23 cellular contexts compared by ENCODE assay signal in the genomic region with DNA sequence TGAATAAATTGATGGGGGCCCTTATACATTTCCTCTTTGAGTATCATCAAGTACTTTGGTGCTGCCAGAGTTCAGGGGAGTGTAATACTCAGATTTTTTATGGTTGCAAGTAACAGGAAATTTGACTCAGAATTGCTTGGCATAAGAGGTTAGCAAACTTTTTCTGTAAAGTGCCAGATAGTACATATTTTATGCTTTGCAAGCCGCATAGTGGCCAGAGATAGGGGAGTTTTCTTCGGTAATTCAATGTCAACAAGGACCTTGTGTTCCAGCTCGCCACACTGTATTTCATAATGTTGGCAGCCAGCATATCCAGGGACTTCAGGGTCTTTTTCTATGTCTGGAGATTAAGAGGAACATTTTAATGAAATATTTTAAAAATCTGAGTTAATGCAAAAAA. TPM values are rescaled to one million over a fixed set of nuclear protein-coding genes. Genes with fewer than 3 reads are reported as not detected.
A peak's percentile ranks its signal among the peaks of the same experiment; 100 is the strongest.
DNase-seq lines count a peak whose midpoint lies in the region; TF ChIP-seq lines count a peak whose summit lies in the region.
"Had no signal": no experiment of that assay in that cellular context is flagged by ENCODE, and none has a peak within 500 bp of the region (broad histone marks: within the 10 kb centered on the region; RNA-seq: fewer than 3 reads in every experiment).

No MANE protein-coding gene starts in this region.

- intact Hi-C loops in testis (cut with DNase I; ENCODE audit: low total_unique reads): no loop called here

- H2AFZ ChIP-seq in Karpas-422 (ENCODE audit: low read length): no peak overlapping the region

- in situ Hi-C loops in astrocyte of the spinal cord (cut with HindIII; ENCODE audit: low sequenced_read_pairs): no loop called here

- no peaks in the 10 kb centered on the region for H3K4me1 ChIP-seq in testis
- no peaks in the 10 kb centered on the region for H3K4me1 ChIP-seq in Karpas-422 (ENCODE audit: low read length)
- H3K4me1 ChIP-seq: gastrocnemius medialis, psoas muscle had no signal

- H3K9me2 ChIP-seq in Karpas-422 (replicated peaks; ENCODE audit: insufficient read depth, low read length): no peaks in the 10 kb centered on the region

- no peak overlapping the region for H3K27ac ChIP-seq in testis
- no peak overlapping the region for H3K27ac ChIP-seq in Karpas-422 (ENCODE audit: low read length)
- H3K27ac ChIP-seq: gastrocnemius medialis, KMS-11, psoas muscle had no signal

- no peak for TF ChIP-seq POLR2A in testis (IDR thresholded peaks at IDR 0.05)

- no peaks in the 10 kb centered on the region for H3K27me3 ChIP-seq in testis
- no peaks in the 10 kb centered on the region for H3K27me3 ChIP-seq in Karpas-422 (ENCODE audit: low read length)
- H3K27me3 ChIP-seq: gastrocnemius medialis had no signal

- H3K4me2 ChIP-seq in Karpas-422 (ENCODE audit: low read depth, low read length, poor library complexity, severe bottlenecking): no peak overlapping the region
- H3K4me2 ChIP-seq: GM23338, KMS-11 had no signal

- no peaks in the 10 kb centered on the region for H3K36me3 ChIP-seq in testis (ENCODE audit: low read depth, missing control alignments)
- no peaks in the 10 kb centered on the region for H3K36me3 ChIP-seq in Karpas-422 (ENCODE audit: insufficient read depth, low read length)
- H3K36me3 ChIP-seq: gastrocnemius medialis had no signal

- H4K20me1 ChIP-seq in Karpas-422 (ENCODE audit: insufficient read depth, low read depth, low read length): no peaks in the 10 kb centered on the region

- H3K9ac ChIP-seq in Karpas-422 (ENCODE audit: low read length): no peak overlapping the region
- H3K9ac ChIP-seq: KMS-11 had no signal

- no peaks in the 10 kb centered on the region for H3K79me2 ChIP-seq in Karpas-422 (ENCODE audit: low read length)

- H3K4me3 ChIP-seq in astrocyte of the spinal cord (ENCODE audit: low read depth, low read length): no peak overlapping the region
- no peak overlapping the region for H3K4me3 ChIP-seq in fibroblast of villous mesenchyme (ENCODE audit: low read depth, low read length)
- H3K4me3 ChIP-seq in testis: no peak overlapping the region
- H3K4me3 ChIP-seq in Karpas-422 (ENCODE audit: low read length): no peak overlapping the region
- H3K4me3 ChIP-seq: gastrocnemius medialis, GM23338, psoas muscle had no signal

- no peak for TF ChIP-seq CTCF in astrocyte of the spinal cord (IDR thresholded peaks at IDR 0.05; ENCODE audit: low read depth, low read length)
- no peak for TF ChIP-seq CTCF in fibroblast of villous mesenchyme (IDR thresholded peaks at IDR 0.05; ENCODE audit: insufficient read depth, low read depth, low read length)
- no peak for TF ChIP-seq CTCF in testis (IDR thresholded peaks at IDR 0.05)

- H3K9me3 ChIP-seq in testis (no peaks in the 10 kb centered on the region), Karpas-422 (ENCODE audit: low read length) (no peaks in the 10 kb centered on the region)
- H3K9me3 ChIP-seq: gastrocnemius medialis, psoas muscle had no signal

- 28 to 45% methylated on average over 3 of the region's 3 CpGs for WGBS in testis, 2 donors

- DNase-seq in HCEC 1CT (peak; percentile 41), astrocyte of the spinal cord (ENCODE audit: low read depth, low spot score) (peak; percentile 59), fibroblast of villous mesenchyme (ENCODE audit: low read depth) (peak; percentile 47), testis (peak; percentile 63), Karpas-422 (no peak), DMS 273 (lab: John Stamatoyannopoulos, UW; ENCODE audit: unreplicated experiment) (no peak)
- no peak for DNase-seq in activated CD4-positive, alpha-beta T cell treated with anti-CD3 and anti-CD28 coated beads, Interleukin-2, amount 50 U/mL, for 4 hours
- DNase-seq: activated CD4-positive, alpha-beta T cell treated with anti-CD3 and anti-CD28 coated beads for 48 hours; activated CD8-positive, alpha-beta memory T cell treated with anti-CD3 and anti-CD28 coated beads, Interleukin-2, amount 50 U/mL, for 4 hours; activated effector memory CD4-positive, alpha-beta T cell treated with anti-CD3 and anti-CD28 coated beads, Interleukin-2, amount 50 U/mL, for 16 hours; AML-193; amygdala; COR-L47; gastrocnemius medialis; kidney glomerular epithelial cell; NCI-H1105; NCI-H2081 treated with DMSO at 0.1 percent for 48 hours; NCI-H526; psoas muscle; stimulated activated CD4-positive, alpha-beta T cell treated with anti-CD3 and anti-CD28 coated beads, Interleukin-12 subunit alpha, Interleukin-12 subunit beta, amount 100 ng/mL, for 4 hours had no signal

RNA-seq across cellular contexts. Expression of a gene that starts 51.0 kb away (rescaled TPM):
- total RNA-seq in fibroblast of villous mesenchyme (under 0.01 and 0.32 TPM in 2 replicates), testis (100 to 1,000 TPM in 1 of 2 donors, 10 to 100 TPM in 1; 61.5 to 118 TPM)
- 266 TPM for polyA plus RNA-seq in testis (ENCODE audit: insufficient read depth, low read depth, low replicate concordance)
- not detected in 2 replicates for total RNA-seq in Karpas-422 (2014; rRNA removed; shearing (Covaris generic); ENCODE audit: low replicate concordance)
- total RNA-seq: gastrocnemius medialis, GM23338, psoas muscle, Right ventricle myocardium inferior had no signal

Comparison
In these comparisons a context has a peak if more than half of its experiments do, and no peak if none do; other contexts are left out.
1. DNase-seq: peak in HCEC 1CT (single experiment), astrocyte of the spinal cord (single experiment), fibroblast of villous mesenchyme (single experiment) and testis (single experiment); none in Karpas-422 (single experiment), DMS 273 (single experiment) and activated CD4-positive, alpha-beta T cell treated with anti-CD3 and anti-CD28 coated beads, Interleukin-2, amount 50 U/mL, for 4 hours (0 of 2).
2. RNA of a gene that starts 51.0 kb away (total RNA-seq): 61.5 to 118 TPM in testis; under 0.01 to 0.32 TPM in fibroblast of villous mesenchyme and not detected in Karpas-422; every median in the first group is over 10 times any median in the second.